1 cellular context compared by ENCODE assay signal in the genomic region with DNA sequence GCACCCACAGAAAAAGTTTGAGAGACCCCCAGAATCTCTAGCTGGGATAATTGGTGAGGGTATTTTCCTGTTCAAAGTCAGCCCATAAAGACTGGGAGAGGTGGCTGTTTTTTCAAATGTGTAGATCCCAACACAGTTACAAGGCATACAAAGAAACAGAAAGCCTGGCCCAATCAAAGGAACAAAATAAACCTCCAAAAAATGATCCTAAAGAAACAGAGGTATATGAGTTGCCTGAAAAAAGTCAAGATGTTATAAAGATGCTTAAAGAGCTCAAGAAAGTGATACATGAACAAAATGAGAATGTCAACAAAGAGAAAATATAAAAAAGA.
TF ChIP-seq lines count a peak whose summit lies in the region.

No MANE protein-coding gene starts in this region.

TF ChIP-seq in SK-N-SH, 30 proteins besides CTCF, POLR2A, EP300 and RAD21 (continued from another document):
- TF ChIP-seq MAX (IDR thresholded peaks at IDR 0.05; ENCODE audit: low read depth) (no peak), PBX3 (IDR thresholded peaks at IDR 0.05) (no peak), NRF1 (IDR thresholded peaks at IDR 0.05; ENCODE audit: low read depth, low read length) (no peak), CHD2 (IDR thresholded peaks at IDR 0.05; ENCODE audit: low read length, partially characterized antibody) (no peak), GATA2 (CRISPR knock-in tag; IDR thresholded peaks at IDR 0.05) (no peak), POLR2AphosphoS5 (IDR thresholded peaks at IDR 0.05; ENCODE audit: low read depth, low read length) (no peak), MEF2A (IDR thresholded peaks at IDR 0.05; ENCODE audit: borderline replicate concordance, low read depth) (no peak), TCF12 (IDR thresholded peaks at IDR 0.05) (no peak), TEAD4 (IDR thresholded peaks at IDR 0.05; ENCODE audit: borderline replicate concordance, insufficient read depth) (no peak), RXRA (IDR thresholded peaks at IDR 0.05; ENCODE audit: borderline replicate concordance, low read depth) (no peak)
- TF ChIP-seq, protein P1, sequence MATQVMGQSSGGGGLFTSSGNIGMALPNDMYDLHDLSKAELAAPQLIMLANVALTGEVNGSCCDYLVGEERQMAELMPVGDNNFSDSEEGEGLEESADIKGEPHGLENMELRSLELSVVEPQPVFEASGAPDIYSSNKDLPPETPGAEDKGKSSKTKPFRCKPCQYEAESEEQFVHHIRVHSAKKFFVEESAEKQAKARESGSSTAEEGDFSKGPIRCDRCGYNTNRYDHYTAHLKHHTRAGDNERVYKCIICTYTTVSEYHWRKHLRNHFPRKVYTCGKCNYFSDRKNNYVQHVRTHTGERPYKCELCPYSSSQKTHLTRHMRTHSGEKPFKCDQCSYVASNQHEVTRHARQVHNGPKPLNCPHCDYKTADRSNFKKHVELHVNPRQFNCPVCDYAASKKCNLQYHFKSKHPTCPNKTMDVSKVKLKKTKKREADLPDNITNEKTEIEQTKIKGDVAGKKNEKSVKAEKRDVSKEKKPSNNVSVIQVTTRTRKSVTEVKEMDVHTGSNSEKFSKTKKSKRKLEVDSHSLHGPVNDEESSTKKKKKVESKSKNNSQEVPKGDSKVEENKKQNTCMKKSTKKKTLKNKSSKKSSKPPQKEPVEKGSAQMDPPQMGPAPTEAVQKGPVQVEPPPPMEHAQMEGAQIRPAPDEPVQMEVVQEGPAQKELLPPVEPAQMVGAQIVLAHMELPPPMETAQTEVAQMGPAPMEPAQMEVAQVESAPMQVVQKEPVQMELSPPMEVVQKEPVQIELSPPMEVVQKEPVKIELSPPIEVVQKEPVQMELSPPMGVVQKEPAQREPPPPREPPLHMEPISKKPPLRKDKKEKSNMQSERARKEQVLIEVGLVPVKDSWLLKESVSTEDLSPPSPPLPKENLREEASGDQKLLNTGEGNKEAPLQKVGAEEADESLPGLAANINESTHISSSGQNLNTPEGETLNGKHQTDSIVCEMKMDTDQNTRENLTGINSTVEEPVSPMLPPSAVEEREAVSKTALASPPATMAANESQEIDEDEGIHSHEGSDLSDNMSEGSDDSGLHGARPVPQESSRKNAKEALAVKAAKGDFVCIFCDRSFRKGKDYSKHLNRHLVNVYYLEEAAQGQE (IDR thresholded peaks at IDR 0.05; ENCODE audit: low read depth, low read length): no peak
